In the genomic region with DNA sequence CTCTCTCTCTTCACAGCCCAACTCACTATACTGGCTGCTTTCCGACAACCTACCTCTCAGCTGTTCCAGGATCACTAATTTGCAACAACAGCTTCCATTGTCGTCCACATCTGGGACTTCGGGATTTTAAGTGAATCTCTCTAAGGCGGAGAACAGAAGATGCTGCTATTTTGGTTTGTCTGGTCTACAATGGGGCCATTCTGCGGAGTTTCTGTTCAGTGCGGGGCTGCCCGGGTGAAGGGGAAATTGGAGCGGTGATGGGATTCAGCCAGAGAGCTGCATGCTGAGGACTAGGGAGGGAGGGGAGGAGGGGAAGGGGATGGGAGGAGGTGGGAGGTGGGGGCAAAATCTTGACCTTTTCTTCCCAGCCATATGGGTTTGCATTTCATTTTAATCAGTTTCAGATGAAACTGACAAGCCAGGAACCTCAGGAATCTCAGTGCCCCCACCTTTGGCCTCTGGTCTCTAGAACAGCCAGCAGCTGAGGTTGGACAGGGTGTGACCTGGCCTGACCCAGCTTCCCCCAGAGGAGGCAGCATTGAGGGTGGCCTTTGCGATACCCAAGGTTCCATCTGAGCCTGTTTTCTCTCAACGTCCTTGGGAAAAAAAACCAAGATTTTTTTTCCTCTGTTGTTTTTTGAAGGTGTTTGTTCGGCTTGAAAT, we compare ENCODE assay signal across 2 cellular contexts.
A peak's percentile ranks its signal among the peaks of the same experiment; 100 is the strongest.
TF ChIP-seq lines count a peak whose summit lies in the region.

No MANE protein-coding gene starts in this region.

TF ChIP-seq in IMR-90, 13 proteins besides CTCF, POLR2A, EP300 and RAD21:
- no peak for TF ChIP-seq BHLHE40 (IDR thresholded peaks at IDR 0.05; ENCODE audit: low read depth, low read length)
- no peak for TF ChIP-seq NFE2L2 (IDR thresholded peaks at IDR 0.05; ENCODE audit: low read depth, low read length)
- no peak for TF ChIP-seq FOS (IDR thresholded peaks at IDR 0.05; ENCODE audit: low read depth, low read length)
- no peak for TF ChIP-seq CEBPB (IDR thresholded peaks at IDR 0.05; ENCODE audit: low read depth, low read length)
- TF ChIP-seq SMC3 (IDR thresholded peaks at IDR 0.05; ENCODE audit: low read depth, low read length) = no peak
- no peak for TF ChIP-seq MAFK (IDR thresholded peaks at IDR 0.05; ENCODE audit: low read depth, low read length)
TF ChIP-seq in IMR-90: peak in this region for 0.

TF ChIP-seq in H1, 55 proteins besides CTCF, POLR2A, EP300 and RAD21:
- peak; percentile 11; the same call in 1 of the 2 replicates for TF ChIP-seq SP1 (IDR thresholded peaks at IDR 0.05; ENCODE audit: low read depth, low read length)
- no peak for TF ChIP-seq ZNF274 (IDR thresholded peaks at IDR 0.05; ENCODE audit: borderline replicate concordance, extremely low read depth, low read length)
- no peak for TF ChIP-seq ATF2 (IDR thresholded peaks at IDR 0.05; ENCODE audit: low read length)
- TF ChIP-seq ASH2L (IDR thresholded peaks at IDR 0.05; ENCODE audit: low read length) = peak; percentile 20
- TF ChIP-seq SP2 (IDR thresholded peaks at IDR 0.05; ENCODE audit: low read length) = no peak
- no peak for TF ChIP-seq BACH1 (IDR thresholded peaks at IDR 0.05; ENCODE audit: low read length)
- no peak for TF ChIP-seq NRF1 (IDR thresholded peaks at IDR 0.05; ENCODE audit: low read depth, low read length)
TF ChIP-seq in H1: peak in this region for 2.
